ENCODE assay signal across 13 cellular contexts in the genomic region with DNA sequence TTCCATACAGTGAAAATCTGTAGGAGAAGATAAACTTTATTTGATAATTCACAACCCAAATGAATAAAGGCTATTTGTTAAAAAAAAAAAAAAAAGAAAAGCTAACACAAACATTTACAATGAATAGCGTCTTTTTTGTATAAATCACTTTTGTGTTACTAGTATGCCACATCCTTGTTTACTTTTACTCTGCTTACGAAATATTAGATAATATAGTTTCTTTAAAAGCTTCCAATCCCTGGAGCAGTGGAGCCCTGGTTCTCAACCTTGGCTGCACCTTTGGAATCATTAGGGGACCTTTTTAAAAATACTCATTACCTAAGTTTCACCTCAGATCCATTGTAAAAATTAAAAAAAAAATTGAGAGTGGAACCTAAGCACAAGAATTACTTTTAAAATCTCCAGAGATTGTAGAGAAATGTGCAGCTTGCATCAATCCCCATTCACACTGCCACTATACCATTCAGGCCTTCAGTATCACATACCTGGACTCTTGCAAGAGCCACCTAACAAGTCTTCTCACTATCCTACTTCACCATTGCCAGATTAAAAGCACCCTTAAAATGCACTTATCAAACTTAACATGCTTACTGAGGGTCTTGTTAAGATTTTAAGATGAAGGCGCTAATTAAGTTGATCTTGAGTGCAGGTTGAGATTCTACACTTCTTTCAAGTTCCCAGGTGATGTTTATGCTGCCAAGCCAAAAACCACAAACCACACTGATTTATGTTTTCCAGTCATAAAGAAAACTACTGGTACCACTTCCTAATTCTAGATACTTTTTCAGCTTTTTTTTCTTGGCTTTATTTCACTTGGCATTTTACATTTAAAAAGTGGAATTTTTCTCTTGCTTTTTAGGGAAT. TPM values are rescaled to one million over a fixed set of nuclear protein-coding genes. Genes with fewer than 3 reads are reported as not detected.
A peak's percentile ranks its signal among the peaks of the same experiment; 100 is the strongest.
DNase-seq lines count a peak whose midpoint lies in the region; ATAC-seq, FAIRE-seq and TF ChIP-seq lines count a peak whose summit lies in the region.
"Had no signal": no experiment of that assay in that cellular context is flagged by ENCODE, and none has a peak within 500 bp of the region (broad histone marks: within the 10 kb centered on the region; RNA-seq: fewer than 3 reads in every experiment).

No MANE protein-coding gene starts in this region.

- peak; percentile 90 for ATAC-seq in HG03520 (IDR thresholded peaks at IDR 0.05; ENCODE audit: unreplicated experiment)
- ATAC-seq: WTC11 had no signal

- no peak for TF ChIP-seq POLR2A in H54 (IDR thresholded peaks at IDR 0.05; ENCODE audit: low read depth, low read length)

- no peak overlapping the region for H3K4me2 ChIP-seq in fibroblast of lung (ENCODE audit: extremely low read depth, insufficient read depth, low read length)

- TF ChIP-seq CTCF in fibroblast of lung (conservative IDR thresholded peaks at IDR 0.05 in 1 of 2, IDR thresholded peaks at IDR 0.05 in 1 of 2; ENCODE audit: low read depth in 1 of 2, low read length in 2 of 2): no peak

- DNase-seq in DMS53 (lab: John Stamatoyannopoulos, UW) (peak; percentile 19), DMS53 treated with DMSO at 0.1 percent for 48 hours (lab: John Stamatoyannopoulos, UW; ENCODE audit: unreplicated experiment) (no peak), H54 (ENCODE audit: insufficient read length, low spot score) (no peak), fibroblast of lung (ENCODE audit: low read depth in 2 of 2) (peak; percentile 1 to 9), NCI-H1105 treated with DMSO at 0.1 percent for 48 hours (lab: John Stamatoyannopoulos, UW) (no peak), NCI-H510A treated with DMSO at 0.1 percent for 48 hours (lab: John Stamatoyannopoulos, UW) (no peak), GDM1 (lab: John Stamatoyannopoulos, UW) (no peak)
- DNase-seq: caudate nucleus, NCI-H146 had no signal

- no peak overlapping the region for H3K27ac ChIP-seq in fibroblast of lung (ENCODE audit: insufficient read depth, low read length)
- H3K27ac ChIP-seq: 22Rv1, parathyroid adenoma had no signal

- H3K4me3 ChIP-seq in fibroblast of lung (replicated peaks in 1 of 4; ENCODE audit: control extremely low read depth in 1 of 4, insufficient read depth in 1 of 4, low read depth in 3 of 4, low read length in 4 of 4): no peak overlapping the region

- no peak overlapping the region for H3K9ac ChIP-seq in fibroblast of lung (ENCODE audit: insufficient read depth, low read length)
- H3K9ac ChIP-seq: parathyroid adenoma had no signal

- no peak overlapping the region for H2AFZ ChIP-seq in fibroblast of lung (ENCODE audit: low read length)
- H2AFZ ChIP-seq: parathyroid adenoma had no signal

- H3K9me3 ChIP-seq in fibroblast of lung (ENCODE audit: control insufficient read depth, insufficient read depth, low read depth, low read length): no peaks in the 10 kb centered on the region

- peak; percentile 11 for FAIRE-seq in H54 (lab: Jason Lieb, UNC)

- no peaks in the 10 kb centered on the region for H3K36me3 ChIP-seq in fibroblast of lung (ENCODE audit: control insufficient read depth, insufficient read depth, low read length)

- H3K4me1 ChIP-seq in fibroblast of lung (ENCODE audit: control insufficient read depth, extremely low read depth, insufficient read depth, low read length): no peaks in the 10 kb centered on the region

- no peaks in the 10 kb centered on the region for H3K79me2 ChIP-seq in fibroblast of lung (ENCODE audit: control insufficient read depth, insufficient read depth, low read length)
- H3K79me2 ChIP-seq: parathyroid adenoma had no signal

- H4K20me1 ChIP-seq in fibroblast of lung (ENCODE audit: control insufficient read depth, extremely low read depth, insufficient read depth, low read length): no peaks in the 10 kb centered on the region

- H3K27me3 ChIP-seq in fibroblast of lung (ENCODE audit: control insufficient read depth, insufficient read depth, low read length): no peaks in the 10 kb centered on the region

RNA-seq across cellular contexts. Expression of a gene that starts 59.7 kb away (rescaled TPM):
- 79.9 and 92.7 TPM in 2 replicates for total RNA-seq in fibroblast of lung
- polyA plus RNA-seq in fibroblast of lung: 83.8 and 94.1 TPM in 2 replicates
- polyA plus RNA-seq in fibroblast of lung (2012): 59.9 and 67.3 TPM in 2 replicates
- polyA minus RNA-seq in fibroblast of lung (ENCODE audit: low replicate concordance): 2.2 and 4.8 TPM in 2 replicates

Comparison
In these comparisons a context has a peak if more than half of its experiments do, and no peak if none do; other contexts are left out.
1. DNase-seq: peak in DMS53 (single experiment) and fibroblast of lung (2 of 2); none in DMS53 treated with DMSO at 0.1 percent for 48 hours (single experiment), H54 (single experiment), NCI-H1105 treated with DMSO at 0.1 percent for 48 hours (single experiment), NCI-H510A treated with DMSO at 0.1 percent for 48 hours (single experiment) and GDM1 (single experiment).